11 cellular contexts compared by ENCODE assay signal in genomic region chr17:77364941-77365583, GRCh38.
DNase-seq lines count a peak whose midpoint lies in the region; ATAC-seq, FAIRE-seq and TF ChIP-seq lines count a peak whose summit lies in the region.
"Had no signal": no experiment of that assay in that cellular context is flagged by ENCODE, and none has a peak within 500 bp of the region (broad histone marks: within the 10 kb centered on the region; RNA-seq: fewer than 3 reads in every experiment).

No MANE protein-coding gene starts in this region.

- no peak overlapping the region for H3K4ac ChIP-seq in trophoblast cell (ENCODE audit: low read depth, low read length)

- H3K18ac ChIP-seq in trophoblast cell (ENCODE audit: low read length): peak overlapping the region; percentile 34

- H3K4me3 Mint-ChIP-seq in activated CD4-positive, alpha-beta memory T cell treated with anti-CD3 and anti-CD28 coated beads for 36 hours: no peak overlapping the region

- TF ChIP-seq POLR2A in A549 (IDR thresholded peaks at IDR 0.05; ENCODE audit: low read length) (no peak), endothelial cell of umbilical vein (IDR thresholded peaks at IDR 0.05; ENCODE audit: low read depth, low read length) (no peak)

- no peak for TF ChIP-seq EP300 in A549 (IDR thresholded peaks at IDR 0.05)

- H3K9me3 ChIP-seq in A549 (no peaks in the 10 kb centered on the region), PC-9 (ENCODE audit: insufficient read depth, low read depth) (no peaks in the 10 kb centered on the region), endothelial cell of umbilical vein (replicated peaks; ENCODE audit: control insufficient read depth, insufficient read depth, low read length) (no peaks in the 10 kb centered on the region), trophoblast cell (ENCODE audit: insufficient read depth, low read depth, low read length) (peaks cover 2% of the 10 kb centered on the region)

- H3F3A ChIP-seq in PC-9 (ENCODE audit: insufficient read depth, low read depth): peaks cover 9% of the 10 kb centered on the region; the same call in 1 of the 2 replicates

- intact Hi-C loops in PC-9 (cut with micrococcal nuclease; ENCODE audit: unreplicated experiment): no loop called here
- intact Hi-C loops in endothelial cell of umbilical vein (cut with micrococcal nuclease): no loop called here
- intact Hi-C loops in activated CD4-positive, alpha-beta memory T cell treated with anti-CD3 and anti-CD28 coated beads for 36 hours (cut with micrococcal nuclease): no loop called here

- peaks cover 74% of the 10 kb centered on the region for H3K4me1 ChIP-seq in A549
- H3K4me1 ChIP-seq in PC-9 (replicated peaks; ENCODE audit: insufficient read depth): peaks cover 7% of the 10 kb centered on the region
- peaks cover 9% of the 10 kb centered on the region for H3K4me1 ChIP-seq in endothelial cell of umbilical vein (ENCODE audit: control insufficient read depth, extremely low read depth, insufficient read depth, low read length)
- peaks cover 2 to 4% of the 10 kb centered on the region in 2 experiments for H3K4me1 ChIP-seq in trophoblast cell (ENCODE audit: control insufficient read depth in 1 of 2, insufficient read depth in 2 of 2, low read length in 2 of 2)

- H3K4me3 ChIP-seq in A549 (peak overlapping the region; percentile 3; the same call in 2 of the 3 replicates), PC-9 (no peak overlapping the region), endothelial cell of umbilical vein (replicated peaks in 1 of 3; ENCODE audit: insufficient read depth in 1 of 3, low read depth in 1 of 3, low read length in 3 of 3) (no peak overlapping the region), trophoblast cell (ENCODE audit: low read depth, low read length) (no peak overlapping the region)

- H2AFZ ChIP-seq in PC-9 (no peak overlapping the region), endothelial cell of umbilical vein (ENCODE audit: low read depth, low read length) (peak overlapping the region; percentile 87), trophoblast cell (ENCODE audit: insufficient read depth, low read length, poor library complexity) (peak overlapping the region; percentile 17)

- H4K20me1 ChIP-seq in PC-9 (ENCODE audit: insufficient read depth) (peaks cover 24% of the 10 kb centered on the region), endothelial cell of umbilical vein (replicated peaks; ENCODE audit: control insufficient read depth, extremely low read depth, insufficient read depth, low read length) (no peaks in the 10 kb centered on the region)

- H2AK5ac ChIP-seq in trophoblast cell (ENCODE audit: low read length): peak overlapping the region; percentile 20

- H3K23ac ChIP-seq in trophoblast cell (ENCODE audit: low read length): no peak overlapping the region

- TF ChIP-seq CTCF in A549 (IDR thresholded peaks at IDR 0.05) (no peak), PC-9 (conservative IDR thresholded peaks at IDR 0.05) (no peak), endothelial cell of umbilical vein (IDR thresholded peaks at IDR 0.05; ENCODE audit: extremely low read depth in 1 of 2, insufficient read depth in 1 of 2, low read depth in 1 of 2, low read length in 2 of 2) (no peak)

- dilution Hi-C loops in endothelial cell of umbilical vein (cut with MboI; ENCODE audit: extremely low pct_ligation_motif_present, low sequenced_read_pairs): no loop called here

- ATAC-seq in A549 (no peak), GM19452 (IDR thresholded peaks at IDR 0.05; ENCODE audit: unreplicated experiment) (no peak)

- CTCF ChIA-PET in A549 (lab: Yijun Ruan, JAX): interaction anchor here (1.2 to 4.6 kb wide), 6 partner anchors 13 to 71 kb away, joined by 3 to 22 read pairs (median 4); no protein-coding TSS in a partner anchor
- CTCF ChIA-PET in PC-9 (lab: Charles Lee): interaction anchor here (0.7 kb wide), 1 partner anchor 833 kb away, joined by 3 read pairs; no protein-coding TSS in a partner anchor
- CTCF ChIA-PET in endothelial cell of umbilical vein (lab: Charles Lee): interaction anchor here (2.0 kb wide), 1 partner anchor 25 kb away, joined by 4 read pairs; no protein-coding TSS in a partner anchor
- CTCF ChIA-PET in activated CD4-positive, alpha-beta memory T cell treated with anti-CD3 and anti-CD28 coated beads for 36 hours (lab: Charles Lee): interaction anchor here (0.8 to 1.0 kb wide), 2 partner anchors 35 to 95 kb away, joined by 4 read pairs; no protein-coding TSS in a partner anchor

- peaks cover 21% of the 10 kb centered on the region for H3K79me2 ChIP-seq in PC-9 (ENCODE audit: low read depth)
- no peaks in the 10 kb centered on the region for H3K79me2 ChIP-seq in endothelial cell of umbilical vein (ENCODE audit: control insufficient read depth, insufficient read depth, low read length)
- H3K79me2 ChIP-seq in trophoblast cell (ENCODE audit: control insufficient read depth, insufficient read depth, low read length, poor library complexity): no peaks in the 10 kb centered on the region

- TF ChIP-seq RAD21 in A549 (conservative IDR thresholded peaks at IDR 0.05 in 1 of 2, IDR thresholded peaks at IDR 0.05 in 1 of 2): no peak

- no peaks in the 10 kb centered on the region for H3K9me1 ChIP-seq in endothelial cell of umbilical vein (replicated peaks; ENCODE audit: control insufficient read depth, extremely low read depth, insufficient read depth, low read length)

- H3K27ac ChIP-seq in A549 (peak overlapping the region; percentile 82 to 87), PC-9 (peak overlapping the region; percentile 37), endothelial cell of umbilical vein (ENCODE audit: insufficient read depth, low read depth, low read length) (no peak overlapping the region), trophoblast cell (ENCODE audit: low read depth, low read length) (no peak overlapping the region)

- no peak for FAIRE-seq in A549 (lab: Jason Lieb, UNC)
- no peak for FAIRE-seq in endothelial cell of umbilical vein (lab: Jason Lieb, UNC)

- H3K27me3 Mint-ChIP-seq in activated CD4-positive, alpha-beta memory T cell treated with anti-CD3 and anti-CD28 coated beads for 36 hours: no peaks in the 10 kb centered on the region

- no peak overlapping the region for H4K8ac ChIP-seq in trophoblast cell (ENCODE audit: low read depth, low read length)

- no peaks in the 10 kb centered on the region for H3K79me1 ChIP-seq in trophoblast cell (ENCODE audit: low read length)

- 92% methylated on average over 8 of the region's 8 CpGs for WGBS in A549 (ENCODE audit: missing lambda C conversion rate)
- WGBS in trophoblast cell (ENCODE audit: extremely low coverage, insufficient coverage, insufficient read length): no CpG with 5 or more reads among the region's 8 CpGs

- BruUV-seq in PC-9 (replicated peaks; lab: Mats Ljungman, UMichigan) (no TSS peak), endothelial cell of umbilical vein (replicated peaks; lab: Mats Ljungman, UMichigan) (no TSS peak)

- H2BK12ac ChIP-seq in trophoblast cell (ENCODE audit: low read length): no peak overlapping the region

- no peak overlapping the region for H2BK120ac ChIP-seq in trophoblast cell (ENCODE audit: insufficient read depth, low read length, poor library complexity)

- H4K12ac ChIP-seq in trophoblast cell (ENCODE audit: low read depth, low read length): no peak overlapping the region

- H3K27ac Mint-ChIP-seq in activated CD4-positive, alpha-beta memory T cell treated with anti-CD3 and anti-CD28 coated beads for 36 hours: no peak overlapping the region

- H2BK5ac ChIP-seq in trophoblast cell (ENCODE audit: low read depth, low read length, poor library complexity): no peak overlapping the region

- H3K27me3 ChIP-seq in PC-9 (ENCODE audit: insufficient read depth, low read depth) (no peaks in the 10 kb centered on the region), endothelial cell of umbilical vein (ENCODE audit: control insufficient read depth in 2 of 2, insufficient read depth in 2 of 2, low read length in 2 of 2) (no peaks in the 10 kb centered on the region), trophoblast cell (ENCODE audit: insufficient read depth, low read length) (no peaks in the 10 kb centered on the region)

- H3K36me3 Mint-ChIP-seq in activated CD4-positive, alpha-beta memory T cell treated with anti-CD3 and anti-CD28 coated beads for 36 hours: no peaks in the 10 kb centered on the region
- H3K36me3 Mint-ChIP-seq: CD8-positive, alpha-beta T cell; naive B cell had no signal

- DNase-seq in A549 (ENCODE audit: low read depth in 1 of 2, low spot score in 1 of 2): no peak
- no peak for DNase-seq in PC-9
- DNase-seq in endothelial cell of umbilical vein (ENCODE audit: low read depth, low spot score): no peak
- no peak for DNase-seq in trophoblast cell
- DNase-seq in CD1c-positive myeloid dendritic cell (ENCODE audit: extremely low spot score): no peak
- DNase-seq in NCI-H187 treated with DMSO at 0.1 percent for 48 hours (lab: John Stamatoyannopoulos, UW): no peak
- DNase-seq in activated CD4-positive, alpha-beta memory T cell treated with anti-CD3 and anti-CD28 coated beads for 36 hours: no peak
- DNase-seq: naive B cell, NCI-H2227 treated with DMSO at 0.1 percent for 48 hours had no signal

- H3K4me1 Mint-ChIP-seq in activated CD4-positive, alpha-beta memory T cell treated with anti-CD3 and anti-CD28 coated beads for 36 hours (ENCODE audit: low read depth): peaks cover 45% of the 10 kb centered on the region

- H3K36me3 ChIP-seq in PC-9 (ENCODE audit: low read depth) (no peaks in the 10 kb centered on the region), endothelial cell of umbilical vein (ENCODE audit: control insufficient read depth in 2 of 2, extremely low read depth in 1 of 2, insufficient read depth in 2 of 2, low read length in 2 of 2) (no peaks in the 10 kb centered on the region), trophoblast cell (ENCODE audit: control insufficient read depth in 1 of 2, insufficient read depth in 2 of 2, low read length in 2 of 2) (no peaks in the 10 kb centered on the region)

- H3K4me2 ChIP-seq in A549: peak overlapping the region; percentile 73
- H3K4me2 ChIP-seq in PC-9: no peak overlapping the region
- no peak overlapping the region for H3K4me2 ChIP-seq in endothelial cell of umbilical vein (ENCODE audit: insufficient read depth, low read length)
- H3K4me2 ChIP-seq in trophoblast cell (ENCODE audit: low read length): no peak overlapping the region

- H3K9ac ChIP-seq in endothelial cell of umbilical vein (replicated peaks; ENCODE audit: extremely low read depth, insufficient read depth, low read length) (no peak overlapping the region), trophoblast cell (ENCODE audit: low read length) (no peak overlapping the region)

- POLR2A ChIA-PET in A549 (lab: Yijun Ruan, JAX) (no interaction called here), PC-9 (lab: Charles Lee; ENCODE audit: unreplicated experiment) (interaction anchor here (0.7 kb wide), 1 partner anchor 42 kb away, joined by 5 read pairs; no protein-coding TSS in a partner anchor), endothelial cell of umbilical vein (lab: Charles Lee) (no interaction called here)
- POLR2A ChIA-PET in activated CD4-positive, alpha-beta memory T cell treated with anti-CD3 and anti-CD28 coated beads for 36 hours (lab: Charles Lee): no interaction called here

- H3K9me3 Mint-ChIP-seq in activated CD4-positive, alpha-beta memory T cell treated with anti-CD3 and anti-CD28 coated beads for 36 hours: no peaks in the 10 kb centered on the region
- H3K9me3 Mint-ChIP-seq: CD8-positive, alpha-beta T cell; naive B cell had no signal

- no peaks in the 10 kb centered on the region for H3K9me2 ChIP-seq in PC-9 (ENCODE audit: insufficient read depth)

- peak overlapping the region; percentile 14 for H3K14ac ChIP-seq in trophoblast cell (ENCODE audit: low read length)

- H4K91ac ChIP-seq in trophoblast cell (ENCODE audit: low read depth, low read length): peak overlapping the region; percentile 10

Comparison
In these comparisons a context has a peak if more than half of its experiments do, and no peak if none do; other contexts are left out.
1. H3K27ac ChIP-seq: peak in A549 (2 of 2) and PC-9 (single experiment); none in endothelial cell of umbilical vein (single experiment) and trophoblast cell (single experiment).